ENCODE assay signal across 13 cellular contexts in the genomic region with DNA sequence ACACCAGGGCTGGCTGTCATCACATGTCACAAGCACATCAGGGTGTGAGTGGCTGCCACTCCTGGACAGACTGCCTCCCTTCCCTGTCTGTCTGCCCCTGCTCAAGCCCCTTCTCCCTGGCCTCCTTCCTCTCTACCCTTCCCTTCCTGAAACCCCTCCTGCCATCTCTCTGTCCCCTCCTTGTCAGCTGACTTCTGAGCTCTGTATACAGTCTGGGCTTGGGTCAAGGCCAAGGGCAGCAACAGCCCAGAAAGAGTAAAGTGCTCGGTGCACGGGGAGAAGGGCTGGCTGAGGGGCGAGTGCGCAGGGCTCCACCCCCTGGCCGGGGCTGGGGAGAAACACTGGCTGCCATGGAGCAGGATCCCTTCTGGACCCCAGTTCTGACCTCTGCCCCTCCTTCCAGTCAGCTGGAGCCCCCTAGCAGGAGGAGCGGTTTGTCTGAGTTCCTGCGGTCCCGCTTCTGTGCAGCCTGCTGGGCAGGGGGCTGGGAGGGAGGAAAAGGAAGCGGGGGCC. TPM values are rescaled to one million over a fixed set of nuclear protein-coding genes. Genes with fewer than 3 reads are reported as not detected.
DNase-seq lines count a peak whose midpoint lies in the region; ATAC-seq and TF ChIP-seq lines count a peak whose summit lies in the region.
"Had no signal": no experiment of that assay in that cellular context is flagged by ENCODE, and none has a peak within 500 bp of the region (broad histone marks: within the 10 kb centered on the region; RNA-seq: fewer than 3 reads in every experiment).

No MANE protein-coding gene starts in this region.

- H3K4me3 ChIP-seq in OCI-LY1 (ENCODE audit: low read depth, low read length, poor library complexity, severe bottlenecking) (no peak overlapping the region), lower leg skin (ENCODE audit: low read depth, poor library complexity, severe bottlenecking) (no peak overlapping the region)

- intact Hi-C loops in lower leg skin (cut with DNase I; ENCODE audit: low total_unique reads), result no loop called here

- peaks cover 31% of the 10 kb centered on the region for H3K4me1 ChIP-seq in OCI-LY1 (ENCODE audit: insufficient read depth, low read length, severe bottlenecking)

- no peaks in the 10 kb centered on the region for H3K36me3 Mint-ChIP-seq in activated naive CD8-positive, alpha-beta T cell
- no peaks in the 10 kb centered on the region for H3K36me3 Mint-ChIP-seq in activated naive CD8-positive, alpha-beta T cell treated with anti-CD3 and anti-CD28 coated beads, Interleukin-2, amount 50 U/mL, for 24 hours (ENCODE audit: low read depth)
- peaks cover 8% of the 10 kb centered on the region for H3K36me3 Mint-ChIP-seq in glutamatergic neuron (ENCODE audit: unreplicated experiment)
- peaks cover 8% of the 10 kb centered on the region in 2 donors for H3K36me3 Mint-ChIP-seq in stimulated activated naive B cell treated with anti-CD40 and anti-IgM and Interleukin-4, amounts not matched to agents 10 μg/mL and 1 μg/mL and 100 μg/mL, for 72 hours

- ATAC-seq in activated naive CD8-positive, alpha-beta T cell treated with anti-CD3 and anti-CD28 coated beads, Interleukin-2, amount 50 U/mL, for 24 hours, result no peak
- ATAC-seq in stimulated activated naive B cell treated with anti-CD40 and anti-IgM and Interleukin-4, amounts not matched to agents 10 μg/mL and 1 μg/mL and 100 μg/mL, for 72 hours (replicated peaks), result no peak
- no peak for ATAC-seq in GM19467 (IDR thresholded peaks at IDR 0.05; ENCODE audit: unreplicated experiment)

- no peak for TF ChIP-seq POLR2A in lower leg skin (IDR thresholded peaks at IDR 0.05)

- no peaks in the 10 kb centered on the region for H3K9me3 Mint-ChIP-seq in activated naive CD8-positive, alpha-beta T cell (ENCODE audit: low read depth)
- no peaks in the 10 kb centered on the region for H3K9me3 Mint-ChIP-seq in activated naive CD8-positive, alpha-beta T cell treated with anti-CD3 and anti-CD28 coated beads, Interleukin-2, amount 50 U/mL, for 24 hours
- H3K9me3 Mint-ChIP-seq in glutamatergic neuron (ENCODE audit: unreplicated experiment), result peaks cover 14% of the 10 kb centered on the region
- H3K9me3 Mint-ChIP-seq in stimulated activated naive B cell treated with anti-CD40 and anti-IgM and Interleukin-4, amounts not matched to agents 10 μg/mL and 1 μg/mL and 100 μg/mL, for 72 hours, result peaks cover 0 to 3% of the 10 kb centered on the region in 2 donors

- no peaks in the 10 kb centered on the region for H3K79me2 ChIP-seq in OCI-LY1 (ENCODE audit: insufficient read depth, low read length)

- H3K4me1 Mint-ChIP-seq in activated naive CD8-positive, alpha-beta T cell (ENCODE audit: low read depth), result peaks cover 35% of the 10 kb centered on the region
- peaks cover 35% of the 10 kb centered on the region for H3K4me1 Mint-ChIP-seq in activated naive CD8-positive, alpha-beta T cell treated with anti-CD3 and anti-CD28 coated beads, Interleukin-2, amount 50 U/mL, for 24 hours
- peaks cover 9% of the 10 kb centered on the region for H3K4me1 Mint-ChIP-seq in glutamatergic neuron (ENCODE audit: low read depth, unreplicated experiment)
- peaks cover 41 to 66% of the 10 kb centered on the region in 2 donors for H3K4me1 Mint-ChIP-seq in stimulated activated naive B cell treated with anti-CD40 and anti-IgM and Interleukin-4, amounts not matched to agents 10 μg/mL and 1 μg/mL and 100 μg/mL, for 72 hours

- H3K27me3 ChIP-seq in OCI-LY1 (ENCODE audit: insufficient read depth, low read length), result no peaks in the 10 kb centered on the region; the same call in 1 of the 2 replicates

- no peak for DNase-seq in activated naive CD8-positive, alpha-beta T cell treated with anti-CD3 and anti-CD28 coated beads, Interleukin-2, amount 50 U/mL, for 24 hours
- DNase-seq in glutamatergic neuron (no peak), DMS153 (lab: John Stamatoyannopoulos, UW) (no peak), lower leg skin (ENCODE audit: low spot score in 2 of 2) (no peak)
- DNase-seq in stimulated activated naive B cell treated with anti-CD40 and anti-IgM and Interleukin-4, amounts not matched to agents 10 μg/mL and 1 μg/mL and 100 μg/mL, for 72 hours, result no peak
- DNase-seq: AML-193; caudate nucleus; NCI-H2081; stimulated activated CD4-positive, alpha-beta T cell treated with anti-CD3 and anti-CD28 coated beads, Interleukin-12 subunit alpha, Interleukin-12 subunit beta, amount 100 ng/mL, for 4 hours had no signal

- H3K9me3 ChIP-seq in OCI-LY1 (ENCODE audit: low read length), result no peaks in the 10 kb centered on the region

- 53 to 59% methylated on average over 3 to 5 of the region's 9 CpGs for WGBS in lower leg skin, 2 donors

- peak overlapping the region; percentile 68 for H3K4me3 Mint-ChIP-seq in activated naive CD8-positive, alpha-beta T cell
- H3K4me3 Mint-ChIP-seq in activated naive CD8-positive, alpha-beta T cell treated with anti-CD3 and anti-CD28 coated beads, Interleukin-2, amount 50 U/mL, for 24 hours, result no peak overlapping the region
- peak overlapping the region; percentile 59 for H3K4me3 Mint-ChIP-seq in glutamatergic neuron (ENCODE audit: unreplicated experiment)
- H3K4me3 Mint-ChIP-seq in stimulated activated naive B cell treated with anti-CD40 and anti-IgM and Interleukin-4, amounts not matched to agents 10 μg/mL and 1 μg/mL and 100 μg/mL, for 72 hours, result peak overlapping the region; percentile 51 to 73

- H3K27ac Mint-ChIP-seq in activated naive CD8-positive, alpha-beta T cell, result no peak overlapping the region
- no peak overlapping the region for H3K27ac Mint-ChIP-seq in activated naive CD8-positive, alpha-beta T cell treated with anti-CD3 and anti-CD28 coated beads, Interleukin-2, amount 50 U/mL, for 24 hours
- no peak overlapping the region for H3K27ac Mint-ChIP-seq in glutamatergic neuron (ENCODE audit: unreplicated experiment)
- no peak overlapping the region for H3K27ac Mint-ChIP-seq in stimulated activated naive B cell treated with anti-CD40 and anti-IgM and Interleukin-4, amounts not matched to agents 10 μg/mL and 1 μg/mL and 100 μg/mL, for 72 hours

- H3K9ac ChIP-seq in OCI-LY1 (ENCODE audit: low read length), result no peak overlapping the region

- no peaks in the 10 kb centered on the region for H3F3A ChIP-seq in OCI-LY1 (ENCODE audit: insufficient read depth, low read length)

- no peaks in the 10 kb centered on the region; the same call in 1 of the 2 replicates for H3K36me3 ChIP-seq in OCI-LY1 (ENCODE audit: insufficient read depth, low read length)

- no peaks in the 10 kb centered on the region for H4K20me1 ChIP-seq in OCI-LY1 (ENCODE audit: insufficient read depth, low read length)

- peak; percentile 14; the same call in 1 of the 2 replicates for TF ChIP-seq CTCF in OCI-LY1 (IDR thresholded peaks at IDR 0.05; ENCODE audit: low read length)
- no peak for TF ChIP-seq CTCF in glutamatergic neuron (IDR thresholded peaks at IDR 0.05; ENCODE audit: partially characterized antibody, unreplicated experiment)
- no peak for TF ChIP-seq CTCF in lower leg skin (IDR thresholded peaks at IDR 0.05)

- no peak overlapping the region for H3K4me2 ChIP-seq in OCI-LY1 (ENCODE audit: low read length)

- H3K27me3 Mint-ChIP-seq in activated naive CD8-positive, alpha-beta T cell, result no peaks in the 10 kb centered on the region
- H3K27me3 Mint-ChIP-seq in activated naive CD8-positive, alpha-beta T cell treated with anti-CD3 and anti-CD28 coated beads, Interleukin-2, amount 50 U/mL, for 24 hours, result peaks cover 19% of the 10 kb centered on the region
- H3K27me3 Mint-ChIP-seq in glutamatergic neuron (ENCODE audit: unreplicated experiment), result peaks cover 23% of the 10 kb centered on the region
- peaks cover 5 to 27% of the 10 kb centered on the region in 2 donors for H3K27me3 Mint-ChIP-seq in stimulated activated naive B cell treated with anti-CD40 and anti-IgM and Interleukin-4, amounts not matched to agents 10 μg/mL and 1 μg/mL and 100 μg/mL, for 72 hours

- no peak overlapping the region for H3K27ac ChIP-seq in OCI-LY1 (ENCODE audit: low read depth, low read length, poor library complexity, severe bottlenecking)

- no peak overlapping the region for H2AFZ ChIP-seq in OCI-LY1 (ENCODE audit: low read length)

- H3K9me2 ChIP-seq in OCI-LY1 (ENCODE audit: low read depth, low read length), result no peaks in the 10 kb centered on the region

RNA-seq across cellular contexts. Expression of gene LKAAEAR1, which starts 2.0 kb away (rescaled TPM):
- not detected for total RNA-seq in glutamatergic neuron (ENCODE audit: unreplicated experiment)
- under 1 TPM in 1 of 4 donors, not detected in 3; 0.91 TPM for total RNA-seq in lower leg skin
- total RNA-seq: fibroblast of lung had no signal

RNA-seq across cellular contexts. Expression of gene OPRL1, which starts 2.3 kb away (rescaled TPM):
- total RNA-seq in glutamatergic neuron (ENCODE audit: unreplicated experiment) (2.9 TPM), lower leg skin (under 1 TPM; 0.15 to 0.88 (median 0.28) TPM)

RNA-seq across cellular contexts. Expression of gene RGS19, which starts 2.9 kb away (rescaled TPM):
- total RNA-seq in glutamatergic neuron (ENCODE audit: unreplicated experiment) (4.4 TPM), lower leg skin (10 to 100 TPM; 10.4 to 26.4 (median 16.6) TPM)

RNA-seq across cellular contexts. Expression of gene TCEA2, which starts 19.2 kb away (rescaled TPM):
- total RNA-seq in glutamatergic neuron (ENCODE audit: unreplicated experiment) (102 TPM), lower leg skin (10 to 100 TPM; 16.5 to 52.3 (median 22.8) TPM)

RNA-seq across cellular contexts. Expression of gene NPBWR2, which starts 25.2 kb away (rescaled TPM):
- not detected for total RNA-seq in glutamatergic neuron (ENCODE audit: unreplicated experiment)
- total RNA-seq in lower leg skin, result not detected
- total RNA-seq: fibroblast of lung had no signal
